1 cellular context compared by ENCODE assay signal in genomic region chr16:56965149-56965938, GRCh38.
TF ChIP-seq lines count a peak whose summit lies in the region.

No MANE protein-coding gene starts in this region.

TF ChIP-seq in endothelial cell of umbilical vein, 7 proteins besides CTCF, POLR2A, EP300 and RAD21:
- TF ChIP-seq EZH2 (IDR thresholded peaks at IDR 0.05; ENCODE audit: borderline replicate concordance, low read depth, low read length, severe bottlenecking) (no peak), FOS (IDR thresholded peaks at IDR 0.05; ENCODE audit: borderline replicate concordance, insufficient read depth, low read length) (no peak), JUN (IDR thresholded peaks at IDR 0.05; ENCODE audit: borderline replicate concordance, insufficient read depth, insufficient read length, low read depth) (no peak), MYC (IDR thresholded peaks at IDR 0.05; ENCODE audit: low read depth, low read length) (no peak), POLR2AphosphoS5 (IDR thresholded peaks at IDR 0.05; ENCODE audit: insufficient read depth, low read depth, low read length) (no peak), GATA2 (IDR thresholded peaks at IDR 0.05; ENCODE audit: insufficient read depth, insufficient read length, low read depth, low read length) (no peak), MAX (IDR thresholded peaks at IDR 0.05; ENCODE audit: insufficient read depth, insufficient read length) (no peak)
